Comparison of ENCODE assay signal across 10 cellular contexts in the genomic region with DNA sequence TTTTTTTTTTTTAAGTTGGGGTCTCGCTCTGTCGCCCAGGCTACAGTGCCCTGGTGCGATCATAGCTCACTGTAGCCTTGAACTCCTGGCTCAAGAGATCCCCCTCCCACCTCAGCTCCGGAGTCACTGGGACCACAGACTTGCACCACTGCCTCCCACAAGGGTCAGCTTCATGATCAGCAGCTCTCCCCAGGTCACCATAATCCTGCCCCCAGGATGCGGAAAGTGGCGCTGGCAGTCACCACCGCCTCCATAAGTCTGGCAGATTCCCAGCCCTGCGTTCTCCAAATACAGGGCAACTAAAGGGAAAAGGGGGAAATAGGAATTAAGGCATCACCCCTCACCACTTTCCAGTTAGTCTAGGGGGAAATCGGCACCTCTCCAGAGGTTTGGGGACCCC. TPM values are rescaled to one million over a fixed set of nuclear protein-coding genes. Genes with fewer than 3 reads are reported as not detected.
DNase-seq lines count a peak whose midpoint lies in the region; ATAC-seq, FAIRE-seq and TF ChIP-seq lines count a peak whose summit lies in the region.
"Had no signal": no experiment of that assay in that cellular context is flagged by ENCODE, and none has a peak within 500 bp of the region (broad histone marks: within the 10 kb centered on the region; RNA-seq: fewer than 3 reads in every experiment).

No MANE protein-coding gene starts in this region.

- H2BK15ac ChIP-seq in H1 (ENCODE audit: low read length), result 0 out of 2 replicates have a peak overlapping the region, but pooled peaks have one; percentile 72

- no peak overlapping the region for H3K4me3 ChIP-seq in CD4-positive, CD25-positive, alpha-beta regulatory T cell (ENCODE audit: low read depth, low read length)
- H3K4me3 ChIP-seq in NT2/D1 (ENCODE audit: insufficient read length, low read depth), result no peak overlapping the region
- peak overlapping the region in 3 of 4 experiments; percentile 22 to 58 (median 40); a peak in 4 of 8 replicates for H3K4me3 ChIP-seq in H1 (ENCODE audit: extremely low read depth in 1 of 4, insufficient read depth in 2 of 4, low read depth in 3 of 4, low read length in 4 of 4)
- no peak overlapping the region for H3K4me3 ChIP-seq in ovary

- WGBS in H1 (ENCODE audit: extremely low coverage in 1 of 2, insufficient coverage in 1 of 2, insufficient read length in 1 of 2, insufficient replicate concordance in 2 of 2, low coverage in 1 of 2, low lambda C conversion rate in 2 of 2, missing lambda C conversion rate in 1 of 2), 2 experiments, result 73% methylated on average over 9 of the region's 9 CpGs; no CpG with 5 or more reads in 1 of the 2 experiments
- 70 to 85% (median 76%) methylated on average over 9 of the region's 9 CpGs for WGBS in ovary, 3 donors

- no peak overlapping the region for H2AK5ac ChIP-seq in H1 (ENCODE audit: low read depth, low read length)

- CTCF ChIA-PET in H1 (lab: Charles Lee; ENCODE audit: partially characterized antibody), result interaction anchor here (1.0 to 18.5 kb wide), 6 partner anchors 8 to 142 kb away, joined by 4 to 361 read pairs (median 14); no protein-coding TSS in a partner anchor

- no peak overlapping the region for H3K4ac ChIP-seq in H1 (replicated peaks; ENCODE audit: insufficient read length, low read depth, low read length)

- no peaks in the 10 kb centered on the region for H3K36me3 ChIP-seq in CD4-positive, CD25-positive, alpha-beta regulatory T cell (ENCODE audit: control insufficient read depth, insufficient read depth, low read length)
- H3K36me3 ChIP-seq in NT2/D1 (ENCODE audit: insufficient read depth, insufficient read length, low read length) (no peaks in the 10 kb centered on the region), H1 (ENCODE audit: control insufficient read depth in 2 of 4, insufficient read depth in 4 of 4, low read length in 3 of 4) (no peaks in the 10 kb centered on the region), ovary (no peaks in the 10 kb centered on the region)

- H3K4me1 ChIP-seq in CD4-positive, CD25-positive, alpha-beta regulatory T cell (ENCODE audit: control insufficient read depth, insufficient read depth, low read length, poor library complexity, severe bottlenecking), result peaks cover 42% of the 10 kb centered on the region
- H3K4me1 ChIP-seq in NT2/D1 (ENCODE audit: insufficient read depth, insufficient read length) (peaks cover 22% of the 10 kb centered on the region), H1 (replicated peaks in 1 of 4; ENCODE audit: control insufficient read depth in 3 of 4, insufficient read depth in 4 of 4, low read length in 3 of 4) (peaks cover 2 to 6% (median 3%) of the 10 kb centered on the region in 4 experiments), ovary (ENCODE audit: insufficient read depth) (peaks cover 14% of the 10 kb centered on the region)

- no peak for TF ChIP-seq RAD21 in H1 (IDR thresholded peaks at IDR 0.05 in 1 of 2, conservative IDR thresholded peaks at IDR 0.05 in 1 of 2; ENCODE audit: low read depth in 2 of 2, low read length in 2 of 2)

- no peak for ATAC-seq in CD4-positive, CD25-positive, alpha-beta regulatory T cell (ENCODE audit: low read depth in 2 of 2)

- intact Hi-C loops in ovary (cut with DNase I), result loop anchor here in 3 of 4 donors (5.0 to 10.0 kb wide), 3 partner anchors 103 to 423 kb away; a partner anchor contains a TSS

- peak overlapping the region; percentile 56 for H3K27ac ChIP-seq in CD4-positive, CD25-positive, alpha-beta regulatory T cell (ENCODE audit: insufficient read depth, low read length, poor library complexity, severe bottlenecking)
- H3K27ac ChIP-seq in H1 (ENCODE audit: low read depth, low read length) (no peak overlapping the region), ovary (peak overlapping the region; percentile 79 to 89)

- H3K27me3 Mint-ChIP-seq in CD4-positive, CD25-positive, alpha-beta regulatory T cell, result peaks cover 6% of the 10 kb centered on the region

- no peak overlapping the region for H4K8ac ChIP-seq in H1 (ENCODE audit: extremely low read depth, insufficient read depth, low read length)

- peak overlapping the region; percentile 16 for H3K9ac ChIP-seq in NT2/D1 (ENCODE audit: insufficient read length, low read depth)
- no peak overlapping the region for H3K9ac ChIP-seq in H1 (replicated peaks in 1 of 4; ENCODE audit: extremely low read depth in 1 of 4, low read depth in 3 of 4, low read length in 3 of 4)

- no peaks in the 10 kb centered on the region for H3K79me2 ChIP-seq in H1 (ENCODE audit: control insufficient read depth in 1 of 2, insufficient read depth in 2 of 2, low read length in 2 of 2)

- H3K36me3 Mint-ChIP-seq in CD4-positive, CD25-positive, alpha-beta regulatory T cell, result no peaks in the 10 kb centered on the region

- TF ChIP-seq CTCF in H1 (IDR thresholded peaks at IDR 0.05; ENCODE audit: control extremely low read depth in 1 of 3, insufficient read depth in 1 of 3, low read depth in 1 of 3, low read length in 3 of 3) (no peak), ovary (IDR thresholded peaks at IDR 0.05) (no peak)

- no peak overlapping the region for H3K18ac ChIP-seq in H1 (ENCODE audit: extremely low read depth, low read length)

- H4K5ac ChIP-seq in H1 (ENCODE audit: insufficient read length, low read depth, low read length), result no peak overlapping the region

- no peak overlapping the region for H2BK120ac ChIP-seq in H1 (replicated peaks; ENCODE audit: low read depth, low read length)

- H3K9me3 Mint-ChIP-seq in CD4-positive, CD25-positive, alpha-beta regulatory T cell, result no peaks in the 10 kb centered on the region

- no peak overlapping the region for H4K91ac ChIP-seq in H1 (replicated peaks; ENCODE audit: insufficient read length, low read length)

- no peak overlapping the region for H3K14ac ChIP-seq in H1 (ENCODE audit: insufficient read length)

- no peak overlapping the region for H3K23ac ChIP-seq in H1 (ENCODE audit: insufficient read length)

- H3K79me1 ChIP-seq in H1 (ENCODE audit: low read depth, low read length), result no peaks in the 10 kb centered on the region

- no peak overlapping the region for H3K56ac ChIP-seq in H1 (replicated peaks; ENCODE audit: insufficient read length, low read depth, low read length)

- no peaks in the 10 kb centered on the region for H3K9me3 ChIP-seq in CD4-positive, CD25-positive, alpha-beta regulatory T cell (ENCODE audit: control insufficient read depth in 2 of 2, low read length in 2 of 2)
- H3K9me3 ChIP-seq in NT2/D1 (ENCODE audit: insufficient read depth, low read length) (no peaks in the 10 kb centered on the region), H1 (ENCODE audit: insufficient read depth in 2 of 2, low read depth in 1 of 2, low read length in 1 of 2) (no peaks in the 10 kb centered on the region), ovary (no peaks in the 10 kb centered on the region)

- peaks cover 8% of the 10 kb centered on the region; the same call in 1 of the 2 replicates for H3K23me2 ChIP-seq in H1 (ENCODE audit: low read depth, low read length)

- FAIRE-seq in H1 (lab: Jason Lieb, UNC), result no peak

- H3K27me3 ChIP-seq in CD4-positive, CD25-positive, alpha-beta regulatory T cell (ENCODE audit: control insufficient read depth, insufficient read depth, low read length), result no peaks in the 10 kb centered on the region
- H3K27me3 ChIP-seq in NT2/D1 (ENCODE audit: insufficient read depth, insufficient read length), result peaks cover 61% of the 10 kb centered on the region
- H3K27me3 ChIP-seq in H1 (replicated peaks in 1 of 4; ENCODE audit: control insufficient read depth in 3 of 4, extremely low read depth in 1 of 4, insufficient read depth in 3 of 4, low read length in 3 of 4), result peaks cover 0 to 22% (median 17%) of the 10 kb centered on the region in 4 experiments; a peak in 6 of 7 replicates
- no peaks in the 10 kb centered on the region for H3K27me3 ChIP-seq in ovary

- POLR2A ChIA-PET in H1 (lab: Charles Lee; ENCODE audit: partially characterized antibody), result no interaction called here

- DNase-seq in CD4-positive, CD25-positive, alpha-beta regulatory T cell, result no peak
- no peak for DNase-seq in NT2/D1 (ENCODE audit: low read depth, low spot score)
- no peak for DNase-seq in H1 (ENCODE audit: low read depth in 1 of 2, low spot score in 2 of 2)
- DNase-seq in ovary, result peak in 3 of 5 donors; percentile 50 to 66 (median 62)
- no peak for DNase-seq in Ammon's horn (ENCODE audit: low spot score)
- no peak for DNase-seq in occipital lobe (lab: John Stamatoyannopoulos, UW)
- DNase-seq in stimulated activated CD4-positive, alpha-beta T cell treated with anti-CD3 and anti-CD28 coated beads, Interleukin-2, amount 100 ng/mL, for 24 hours, result no peak
- DNase-seq in NCI-H146 treated with DMSO at 0.1 percent for 48 hours (lab: John Stamatoyannopoulos, UW; ENCODE audit: unreplicated experiment), result no peak

- no peaks in the 10 kb centered on the region for H4K20me1 ChIP-seq in H1 (replicated peaks in 1 of 2; ENCODE audit: control insufficient read depth in 1 of 2, insufficient read depth in 2 of 2, low read length in 2 of 2)

- peaks cover 19 to 71% (median 40%) of the 10 kb centered on the region in 4 donors for H3K4me1 Mint-ChIP-seq in CD4-positive, CD25-positive, alpha-beta regulatory T cell

- H2BK5ac ChIP-seq in H1 (ENCODE audit: low read depth, low read length), result no peak overlapping the region

- H2AFZ ChIP-seq in H1 (ENCODE audit: low read length), result no peak overlapping the region

- no peak for TF ChIP-seq EP300 in H1 (IDR thresholded peaks at IDR 0.05; ENCODE audit: borderline replicate concordance in 1 of 2, low read depth in 2 of 2, low read length in 2 of 2)
- TF ChIP-seq EP300 in ovary (IDR thresholded peaks at IDR 0.05), result no peak

- no peak overlapping the region for H2BK12ac ChIP-seq in H1 (ENCODE audit: low read depth, low read length)

- peak overlapping the region; percentile 31 to 90 (median 89) for H3K27ac Mint-ChIP-seq in CD4-positive, CD25-positive, alpha-beta regulatory T cell

- TF ChIP-seq POLR2A in H1 (IDR thresholded peaks at IDR 0.05; ENCODE audit: control extremely low read depth in 1 of 2, low read depth in 2 of 2, low read length in 2 of 2) (no peak), ovary (IDR thresholded peaks at IDR 0.05) (no peak)

- peak overlapping the region; percentile 73 to 94 for H3K4me2 ChIP-seq in H1 (ENCODE audit: insufficient read depth in 1 of 2, low read depth in 2 of 2, low read length in 2 of 2)

- H2BK20ac ChIP-seq in H1 (ENCODE audit: low read length), result no peak overlapping the region

- H3K4me3 Mint-ChIP-seq in CD4-positive, CD25-positive, alpha-beta regulatory T cell, result peak overlapping the region in 3 of 4 donors; percentile 41 to 86 (median 84)

RNA-seq across cellular contexts. Expression of a gene that starts 5.2 kb away (rescaled TPM):
- 180 TPM for total RNA-seq in CD4-positive, CD25-positive, alpha-beta regulatory T cell
- polyA plus RNA-seq in CD4-positive, CD25-positive, alpha-beta regulatory T cell, result 10 to 100 TPM; 63.5 to 85.6 (median 73.6) TPM
- 4.4 and 5.3 TPM in 2 replicates for total RNA-seq in H1 (2021; fragmentation: NEBNext Ultra II Directional; extraction: Animal tissue kit (Norgen Biotek cat#: 25700))
- 3.3 and 3.8 TPM in 2 replicates for polyA plus RNA-seq in H1 (2011; rRNA removed)
- 2.8 TPM for polyA plus RNA-seq in H1 (2011; cell fraction: cytosol; rRNA removed)
- 5.1 TPM for polyA plus RNA-seq in H1 (2011; cell fraction: nucleus; rRNA removed)
- polyA plus RNA-seq in H1 (2012, experiment 1 of 2), result 1.8 to 4.2 TPM (median 3.5 TPM) in 4 replicates
- 3.3 TPM for polyA plus RNA-seq in H1 (2012, experiment 2 of 2)
- 4.2 TPM for polyA plus RNA-seq in H1 (2013, experiment 1 of 2)
- polyA plus RNA-seq in H1 (2013, experiment 2 of 2), result 4.2 TPM
- polyA minus RNA-seq in H1 (2011; rRNA and poly(A)+ RNA removed), result 0.76 and 1.4 TPM in 2 replicates
- polyA minus RNA-seq in H1 (2011; cell fraction: cytosol; rRNA and poly(A)+ RNA removed), result 4.3 TPM
- 3.3 TPM for polyA minus RNA-seq in H1 (2011; cell fraction: nucleus; rRNA and poly(A)+ RNA removed)
- 10 to 100 TPM; 11.7 to 46.1 (median 17.1) TPM for total RNA-seq in ovary
- 10 to 100 TPM in 1 of 2 donors, 1 to 10 TPM in 1; 1.5 to 24.4 TPM for polyA plus RNA-seq in ovary
- total RNA-seq in occipital lobe, result 1.2 TPM

RNA-seq across cellular contexts. Expression of a gene that starts 26.2 kb away (rescaled TPM):
- not detected for total RNA-seq in CD4-positive, CD25-positive, alpha-beta regulatory T cell
- polyA plus RNA-seq in CD4-positive, CD25-positive, alpha-beta regulatory T cell, result under 1 TPM in 1 of 4 donors, not detected in 3; 0.18 TPM
- not detected in 2 replicates for total RNA-seq in H1 (2021; fragmentation: NEBNext Ultra II Directional; extraction: Animal tissue kit (Norgen Biotek cat#: 25700))
- polyA plus RNA-seq in H1 (2011; rRNA removed), result 0.03 TPM in 1 of 2 replicates, not detected in the other
- not detected for polyA plus RNA-seq in H1 (2011; cell fraction: cytosol; rRNA removed)
- polyA plus RNA-seq in H1 (2011; cell fraction: nucleus; rRNA removed), result not detected
- polyA plus RNA-seq in H1 (2012, experiment 1 of 2), result not detected in 4 replicates
- not detected for polyA plus RNA-seq in H1 (2012, experiment 2 of 2)
- polyA plus RNA-seq in H1 (2013, experiment 1 of 2), result not detected
- not detected for polyA plus RNA-seq in H1 (2013, experiment 2 of 2)
- not detected in 2 replicates for polyA minus RNA-seq in H1 (2011; rRNA and poly(A)+ RNA removed)
- not detected for polyA minus RNA-seq in H1 (2011; cell fraction: cytosol; rRNA and poly(A)+ RNA removed)
- not detected for polyA minus RNA-seq in H1 (2011; cell fraction: nucleus; rRNA and poly(A)+ RNA removed)
- total RNA-seq in ovary, result not detected
- under 1 TPM in 1 of 2 donors, not detected in 1; 0.06 TPM for polyA plus RNA-seq in ovary
- total RNA-seq in occipital lobe, result 0.16 TPM
- total RNA-seq: fibroblast of villous mesenchyme, G401 had no signal

Comparison
In these comparisons a context has a peak if more than half of its experiments do, and no peak if none do; other contexts are left out.
1. DNase-seq: peak in ovary (3 of 5); none in CD4-positive, CD25-positive, alpha-beta regulatory T cell (0 of 3), NT2/D1 (single experiment), H1 (0 of 2), Ammon's horn (single experiment), occipital lobe (single experiment), stimulated activated CD4-positive, alpha-beta T cell treated with anti-CD3 and anti-CD28 coated beads, Interleukin-2, amount 100 ng/mL, for 24 hours (0 of 2) and NCI-H146 treated with DMSO at 0.1 percent for 48 hours (single experiment).
2. H3K4me3 ChIP-seq: peak in H1 (3 of 4); none in CD4-positive, CD25-positive, alpha-beta regulatory T cell (single experiment), NT2/D1 (single experiment) and ovary (single experiment).